Comparison of ENCODE assay signal across 14 cellular contexts in genomic region chr7:135943266-135943889, GRCh38. TPM values are rescaled to one million over a fixed set of nuclear protein-coding genes. Genes with fewer than 3 reads are reported as not detected.
DNase-seq lines count a peak whose midpoint lies in the region; ATAC-seq, FAIRE-seq and TF ChIP-seq lines count a peak whose summit lies in the region.
"Had no signal": no experiment of that assay in that cellular context is flagged by ENCODE, and none has a peak within 500 bp of the region (broad histone marks: within the 10 kb centered on the region; RNA-seq: fewer than 3 reads in every experiment).

No MANE protein-coding gene starts in this region.

- RAD21 ChIA-PET in GM12878 (lab: Charles Lee; ENCODE audit: unreplicated experiment): interaction anchor here (1.0 to 4.1 kb wide), 10 partner anchors 17 to 56 kb away, joined by 3 to 27 read pairs (median 3); no protein-coding TSS in a partner anchor

- peaks cover 20% of the 10 kb centered on the region for H3K4me1 ChIP-seq in GM12878 (ENCODE audit: control insufficient read depth, insufficient read depth, low read length)

- peaks cover 49% of the 10 kb centered on the region for H3K79me2 ChIP-seq in GM12878 (ENCODE audit: control insufficient read depth, insufficient read depth, low read length)

- POLR2A ChIA-PET in GM12878 (lab: Charles Lee): interaction anchor here (0.8 to 1.9 kb wide), 3 partner anchors 18 to 38 kb away, joined by 3 to 6 read pairs (median 6); no protein-coding TSS in a partner anchor

- peak overlapping the region; percentile 18; the same call in 1 of the 2 replicates for H3K27ac ChIP-seq in GM12878 (ENCODE audit: control insufficient read depth, insufficient read depth)

- TF ChIP-seq CTCF in GM12878 (IDR thresholded peaks at IDR 0.05 in 2 of 3, conservative IDR thresholded peaks at IDR 0.05 in 1 of 3; ENCODE audit: control insufficient read depth in 2 of 3, extremely low read depth in 1 of 3, insufficient read depth in 1 of 3, low read depth in 3 of 3, low read length in 3 of 3) (no peak), osteocyte (IDR thresholded peaks at IDR 0.05) (no peak)

- WGBS in GM12878 (ENCODE audit: insufficient coverage, insufficient replicate concordance, low lambda C conversion rate, missing lambda C conversion rate): 59% methylated on average over 3 of the region's 3 CpGs

- FAIRE-seq in GM12878 (lab: Jason Lieb, UNC): no peak

- no peaks in the 10 kb centered on the region for H3K27me3 ChIP-seq in GM12878 (replicated peaks in 1 of 2; ENCODE audit: control insufficient read depth in 2 of 2, insufficient read depth in 2 of 2, low read length in 1 of 2)

- no peak for TF ChIP-seq EP300 in GM12878 (IDR thresholded peaks at IDR 0.05; ENCODE audit: borderline replicate concordance in 1 of 2, control insufficient read depth in 1 of 2, low read depth in 2 of 2, low read length in 2 of 2)

- H2AFZ ChIP-seq in GM12878 (ENCODE audit: control insufficient read depth, low read depth, low read length): no peak overlapping the region

- no peaks in the 10 kb centered on the region for H3K9me3 Mint-ChIP-seq in osteocyte (ENCODE audit: unreplicated experiment)
- H3K9me3 Mint-ChIP-seq: activated CD4-positive, alpha-beta memory T cell treated with anti-CD3 and anti-CD28 coated beads, Interleukin-2, amount 10 ng/mL, durations not matched to agents 7 days and 5 days; CD8-positive, alpha-beta T cell had no signal

- H3K4me3 ChIP-seq in GM12878: no peak overlapping the region

- SMC1A ChIA-PET in GM12878 (lab: Charles Lee; ENCODE audit: uncharacterized antibody, unreplicated experiment): interaction anchor here (0.7 to 5.0 kb wide), 16 partner anchors 10 to 65 kb away, joined by 3 to 34 read pairs (median 6); no protein-coding TSS in a partner anchor

- intact Hi-C loops in GM12878 (cut with micrococcal nuclease; ENCODE audit: unreplicated experiment): no loop called here

- no peak overlapping the region for H3K9ac ChIP-seq in GM12878 (ENCODE audit: control insufficient read depth, insufficient read depth, low read length)

- peak; percentile 15 for DNase-seq in KBM-7
- no peak for DNase-seq in GM12878 (ENCODE audit: low read depth, low spot score)
- no peak for DNase-seq in osteocyte (ENCODE audit: extremely low spot score, unreplicated experiment)
- no peak for DNase-seq in cerebellar cortex (ENCODE audit: low spot score)
- DNase-seq in GM19240 (ENCODE audit: insufficient read length, low spot score): no peak
- DNase-seq: activated CD4-positive, alpha-beta memory T cell treated with anti-CD3 and anti-CD28 coated beads, Interleukin-2, amount 10 ng/mL, durations not matched to agents 7 days and 5 days; anterior cingulate cortex; CD8-positive, alpha-beta T cell; EL; hypothalamus; SIG-M5 had no signal

- H3K27me3 Mint-ChIP-seq in osteocyte (ENCODE audit: unreplicated experiment): no peaks in the 10 kb centered on the region
- H3K27me3 Mint-ChIP-seq: activated CD4-positive, alpha-beta memory T cell treated with anti-CD3 and anti-CD28 coated beads, Interleukin-2, amount 10 ng/mL, durations not matched to agents 7 days and 5 days had no signal

- peaks cover 0 to 6% of the 10 kb centered on the region in 2 experiments; a peak in 2 of 4 replicates for H3K36me3 ChIP-seq in GM12878 (ENCODE audit: control insufficient read depth in 2 of 2, insufficient read depth in 2 of 2, low read length in 1 of 2)

- TF ChIP-seq RAD21 in GM12878 (IDR thresholded peaks at IDR 0.05; ENCODE audit: insufficient read depth, low read depth, low read length): no peak

- ATAC-seq in GM21447 (IDR thresholded peaks at IDR 0.05; ENCODE audit: unreplicated experiment) (peak; percentile 44), GM12878 (peak; percentile 24; the same call in 2 of the 3 replicates), HG02938 (IDR thresholded peaks at IDR 0.05; ENCODE audit: unreplicated experiment) (no peak)
- ATAC-seq: CD8-positive, alpha-beta T cell; left lobe of liver had no signal

- H3K36me3 Mint-ChIP-seq in osteocyte (ENCODE audit: unreplicated experiment): peaks cover 5% of the 10 kb centered on the region

- no peaks in the 10 kb centered on the region for H3K9me3 ChIP-seq in GM12878 (replicated peaks; ENCODE audit: control insufficient read depth, insufficient read depth, low read length)

- in situ Hi-C loops in KBM-7 (cut with MboI; ENCODE audit: low pct_unique_long_range_greater_than_20kb, low sequenced_read_pairs) (no loop called here), GM12878 (cut with MboI) (no loop called here)

- no TSS peak for BruUV-seq in GM12878 (replicated peaks; lab: Mats Ljungman, UMichigan)

- TF ChIP-seq POLR2A in GM12878 (IDR thresholded peaks at IDR 0.05; ENCODE audit: low read depth, low read length): no peak

- peaks cover 18% of the 10 kb centered on the region for H3K4me1 Mint-ChIP-seq in osteocyte (ENCODE audit: unreplicated experiment)

- H3K4me3 Mint-ChIP-seq in osteocyte (ENCODE audit: unreplicated experiment): no peak overlapping the region
- H3K4me3 Mint-ChIP-seq: activated CD4-positive, alpha-beta memory T cell treated with anti-CD3 and anti-CD28 coated beads, Interleukin-2, amount 10 ng/mL, durations not matched to agents 7 days and 5 days; CD8-positive, alpha-beta T cell had no signal

- CTCF ChIA-PET in GM12878 (lab: Yijun Ruan, JAX): interaction anchor here (1.4 to 2.2 kb wide), 4 partner anchors 9 to 38 kb away, joined by 3 to 12 read pairs (median 4); no protein-coding TSS in a partner anchor

- H4K20me1 ChIP-seq in GM12878 (ENCODE audit: control insufficient read depth, insufficient read depth): no peaks in the 10 kb centered on the region

- H3K27ac Mint-ChIP-seq in osteocyte (ENCODE audit: unreplicated experiment): peak overlapping the region; percentile 19
- H3K27ac Mint-ChIP-seq: activated CD4-positive, alpha-beta memory T cell treated with anti-CD3 and anti-CD28 coated beads, Interleukin-2, amount 10 ng/mL, durations not matched to agents 7 days and 5 days; CD8-positive, alpha-beta T cell had no signal

- peak overlapping the region; percentile 30 for H3K4me2 ChIP-seq in GM12878 (ENCODE audit: control insufficient read depth, insufficient read depth)

TF ChIP-seq in GM12878, 131 proteins besides CTCF, POLR2A, EP300 and RAD21:
- TF ChIP-seq BACH1 (IDR thresholded peaks at IDR 0.05; ENCODE audit: borderline replicate concordance) (peak; percentile 63; the same call in 1 of the 2 replicates), CHD4 (IDR thresholded peaks at IDR 0.05) (no peak), ZNF24 (IDR thresholded peaks at IDR 0.05) (0 out of 2 replicates have a peak, but pooled peaks have one; percentile 43), MEF2A (IDR thresholded peaks at IDR 0.05; ENCODE audit: insufficient read depth, low read depth, low read length) (0 out of 2 replicates have a peak, but pooled peaks have one; percentile 17), MEF2B (IDR thresholded peaks at IDR 0.05; ENCODE audit: partially characterized antibody, poor library complexity, severe bottlenecking) (no peak), RBBP5 (conservative IDR thresholded peaks at IDR 0.05) (no peak)

RNA-seq across cellular contexts. Expression of gene MTPN, which starts 33.8 kb away (rescaled TPM):
- total RNA-seq in GM12878 (2013; cell fraction: nucleolus; rRNA removed): 36.3 and 40.3 TPM in 2 replicates
- total RNA-seq in GM12878 (2014; rRNA removed) (108 and 112 TPM in 2 replicates), GM12878 (2014; rRNA removed; fragmentation: Illumina TruSeq; extraction: Trizol) (84.1 and 84.5 TPM in 2 replicates), GM12878 (2021) (143 and 144 TPM in 2 replicates), osteocyte (137 and 140 TPM in 2 replicates)
- polyA plus RNA-seq in GM12878 (2011; ENCODE audit: low read depth): 39.8 TPM
- polyA plus RNA-seq in GM12878 (2011; rRNA removed) (146 and 178 TPM in 2 replicates), GM12878 (2014; fragmentation: Illumina TruSeq; extraction: Trizol) (129 and 156 TPM in 2 replicates), GM12878 (2014; fragmentation: Nextera tagmentation; extraction: Ambion mirVana) (10 to 100 TPM; 38.7 to 48.5 TPM), GM12878 (2014; rRNA removed) (80.1 and 82.2 TPM in 2 replicates), GM12878 (2016; fragmentation: Nextera tagmentation; extraction: Ambion mirVana) (10 to 100 TPM; 63.8 to 86.4 TPM)
- polyA plus RNA-seq in GM12878 (2011; cell fraction: cytosol; rRNA removed): 72.4 and 80.3 TPM in 2 replicates
- polyA plus RNA-seq in GM12878 (2011; cell fraction: nucleus; rRNA removed): 42.1 and 48.1 TPM in 2 replicates
- 82.0 and 94.0 TPM in 2 replicates for polyA plus RNA-seq in GM12878 (2012)
- polyA minus RNA-seq in GM12878 (2011; rRNA and poly(A)+ RNA removed): 109 and 126 TPM in 2 replicates
- 75.0 and 78.2 TPM in 2 replicates for polyA minus RNA-seq in GM12878 (2011; cell fraction: cytosol; rRNA and poly(A)+ RNA removed)
- polyA minus RNA-seq in GM12878 (2011; cell fraction: nucleus; rRNA and poly(A)+ RNA removed): 65.8 and 139 TPM in 2 replicates
